In genomic region chr1:156725683-156726280, GRCh38 we compare ENCODE assay signal across 8 cellular contexts. TPM values are rescaled to one million over a fixed set of nuclear protein-coding genes. Genes with fewer than 3 reads are reported as not detected.
DNase-seq lines count a peak whose midpoint lies in the region; ATAC-seq and TF ChIP-seq lines count a peak whose summit lies in the region.

No MANE protein-coding gene starts in this region.

- TF ChIP-seq CTCF in fibroblast of the aortic adventitia (IDR thresholded peaks at IDR 0.05; ENCODE audit: insufficient read depth, low read length) (peak; percentile 94), nephron progenitor cell (IDR thresholded peaks at IDR 0.05) (peak; percentile 91)

- H3K4me3 Mint-ChIP-seq in nephron progenitor cell: no peak overlapping the region

- no peaks in the 10 kb centered on the region for H3K27me3 Mint-ChIP-seq in nephron progenitor cell (ENCODE audit: low read depth, poor library complexity)

- peak overlapping the region; percentile 100 for H3K4me3 ChIP-seq in fibroblast of the aortic adventitia (ENCODE audit: low read depth, low read length)

- H3K36me3 Mint-ChIP-seq in nephron progenitor cell (ENCODE audit: low read depth): peaks cover 27% of the 10 kb centered on the region

- peaks cover 36% of the 10 kb centered on the region for H3K4me1 Mint-ChIP-seq in nephron progenitor cell

- H3K27ac Mint-ChIP-seq in nephron progenitor cell: no peak overlapping the region

- no peaks in the 10 kb centered on the region for H3K9me3 Mint-ChIP-seq in nephron progenitor cell

- ATAC-seq in GM18873 (IDR thresholded peaks at IDR 0.05; ENCODE audit: low FRiP score, unreplicated experiment): peak; percentile 28

- DNase-seq in AG08395 (ENCODE audit: low spot score) (peak; percentile 89), Kasumi-1 (lab: John Stamatoyannopoulos, UW) (peak; percentile 89 to 92), RKO (ENCODE audit: low spot score) (peak; percentile 95), fibroblast of the aortic adventitia (ENCODE audit: low read depth) (peak; percentile 94), nephron progenitor cell (peak; percentile 92)
- DNase-seq in activated T-helper 1 cell treated with anti-CD3 and anti-CD28 coated beads, Interleukin-2, amount 50 U/mL, for 16 hours (ENCODE audit: low read depth in 1 of 2, low spot score in 1 of 2): peak; percentile 62 to 70
- peak; percentile 41 to 82 (median 70) for DNase-seq in stimulated activated naive CD4-positive, alpha-beta T cell (lab: John Stamatoyannopoulos, UW)

RNA-seq across cellular contexts. Expression of gene METTL25B, which starts 2.5 kb away (rescaled TPM):
- 4.1 and 10.9 TPM in 2 replicates for total RNA-seq in fibroblast of the aortic adventitia (ENCODE audit: low replicate concordance)

RNA-seq across cellular contexts. Expression of gene ISG20L2, which starts 2.8 kb away (rescaled TPM):
- total RNA-seq in fibroblast of the aortic adventitia (ENCODE audit: low replicate concordance): 9.9 and 27.4 TPM in 2 replicates

RNA-seq across cellular contexts. Expression of gene MRPL24, which starts 15.1 kb away (rescaled TPM):
- total RNA-seq in fibroblast of the aortic adventitia (ENCODE audit: low replicate concordance): 19.0 and 42.8 TPM in 2 replicates

RNA-seq across cellular contexts. Expression of gene CRABP2, which starts 20.4 kb away (rescaled TPM):
- total RNA-seq in fibroblast of the aortic adventitia (ENCODE audit: low replicate concordance): 62.7 and 68.9 TPM in 2 replicates

RNA-seq across cellular contexts. Expression of gene HDGF, which starts 25.7 kb away (rescaled TPM):
- 146 and 299 TPM in 2 replicates for total RNA-seq in fibroblast of the aortic adventitia (ENCODE audit: low replicate concordance)

Comparison
In these comparisons a context has a peak if more than half of its experiments do, and no peak if none do; other contexts are left out.
1. Peak in every context shown above with its lines: DNase-seq, ATAC-seq and H3K4me3 ChIP-seq.